ENCODE assay signal across 23 cellular contexts in the genomic region with DNA sequence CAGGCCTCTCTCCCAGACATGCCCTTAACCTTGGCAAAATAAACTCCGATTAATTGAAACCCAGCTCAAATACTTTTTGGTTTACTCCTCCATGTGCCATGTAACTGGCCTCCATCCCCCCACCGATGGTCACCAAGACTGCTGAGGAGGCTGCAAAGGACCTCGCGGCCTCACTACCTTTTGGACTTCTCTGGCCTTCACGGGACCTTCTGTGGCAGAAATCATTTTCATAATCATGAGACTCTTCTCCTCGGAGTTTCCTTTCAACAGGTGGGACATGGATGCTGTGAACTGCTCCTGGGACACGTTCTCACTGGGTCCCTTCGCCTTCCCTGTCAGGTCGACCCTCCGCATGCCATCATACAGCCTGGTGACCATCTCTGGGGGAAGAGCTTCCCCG.
"Had no signal": no experiment of that assay in that cellular context is flagged by ENCODE, and none has a peak within 500 bp of the region (broad histone marks: within the 10 kb centered on the region; RNA-seq: fewer than 3 reads in every experiment).

No MANE protein-coding gene starts in this region.

- H3K9me3 ChIP-seq: esophagus muscularis mucosa, gastroesophageal sphincter, left ventricle myocardium inferior, lower lobe of right lung, thoracic aorta had no signal

- H3K4me1 Mint-ChIP-seq: naive B cell; stimulated activated naive B cell treated with anti-CD40 and anti-IgM and Interleukin-4, amounts not matched to agents 10 μg/mL and 1 μg/mL and 100 μg/mL, for 72 hours; stimulated activated naive CD8-positive, alpha-beta T cell treated with anti-CD3 and anti-CD28 coated beads, Interleukin-15, amount 100 ng/mL, for 72 hours had no signal

- H3K27me3 ChIP-seq: dorsolateral prefrontal cortex, esophagus muscularis mucosa, gastroesophageal sphincter, spleen had no signal

- H3K4me1 ChIP-seq: esophagus muscularis mucosa, gastroesophageal sphincter, left ventricle myocardium inferior, lower lobe of right lung, spleen had no signal

- ATAC-seq: gastroesophageal sphincter; lower lobe of right lung; sciatic nerve; stimulated activated naive B cell treated with anti-CD40 and anti-IgM and Interleukin-4, amounts not matched to agents 10 μg/mL and 1 μg/mL and 100 μg/mL, for 72 hours; stimulated activated naive CD8-positive, alpha-beta T cell treated with anti-CD3 and anti-CD28 coated beads, Interleukin-15, amount 100 ng/mL, for 72 hours had no signal

- DNase-seq: cortex of kidney; effector CD8-positive, alpha-beta T cell; glutamatergic neuron; islet precursor cell; left ventricle myocardium inferior; lower lobe of right lung; mesenchymal stem cell; naive B cell; nephron progenitor cell; spleen; stimulated activated CD4-positive, alpha-beta T cell treated with anti-CD3 and anti-CD28 coated beads, Interleukin-15, amount 100 ng/mL, for 24 hours; stimulated activated CD4-positive, alpha-beta T cell treated with anti-CD3 and anti-CD28 coated beads, Interleukin-1b, Interleukin-23, amount 100 ng/mL, for 48 hours; stimulated activated CD4-positive, alpha-beta T cell treated with anti-CD3 and anti-CD28 coated beads, Interleukin-4, amount 100 ng/mL, for 24 hours; stimulated activated naive B cell treated with anti-CD40 and anti-IgM and Interleukin-4, amounts not matched to agents 10 μg/mL and 1 μg/mL and 100 μg/mL, for 72 hours; stimulated activated naive CD8-positive, alpha-beta T cell treated with anti-CD3 and anti-CD28 coated beads, Interleukin-15, amount 100 ng/mL, for 72 hours; substantia nigra; trophoblast cell had no signal

- H3K4me3 Mint-ChIP-seq: naive B cell; nephron progenitor cell; stimulated activated naive B cell treated with anti-CD40 and anti-IgM and Interleukin-4, amounts not matched to agents 10 μg/mL and 1 μg/mL and 100 μg/mL, for 72 hours; stimulated activated naive CD8-positive, alpha-beta T cell treated with anti-CD3 and anti-CD28 coated beads, Interleukin-15, amount 100 ng/mL, for 72 hours had no signal

- H3K27ac Mint-ChIP-seq: naive B cell; nephron progenitor cell; stimulated activated naive B cell treated with anti-CD40 and anti-IgM and Interleukin-4, amounts not matched to agents 10 μg/mL and 1 μg/mL and 100 μg/mL, for 72 hours had no signal

- H3K27me3 Mint-ChIP-seq: naive B cell; stimulated activated naive B cell treated with anti-CD40 and anti-IgM and Interleukin-4, amounts not matched to agents 10 μg/mL and 1 μg/mL and 100 μg/mL, for 72 hours; stimulated activated naive CD8-positive, alpha-beta T cell treated with anti-CD3 and anti-CD28 coated beads, Interleukin-15, amount 100 ng/mL, for 72 hours had no signal

- H3K4me3 ChIP-seq: dorsolateral prefrontal cortex, esophagus muscularis mucosa, gastroesophageal sphincter, left ventricle myocardium inferior, lower lobe of right lung, spleen, thoracic aorta had no signal

- H3K27ac ChIP-seq: dorsolateral prefrontal cortex, epithelial cell of prostate, esophagus muscularis mucosa, gastroesophageal sphincter, left ventricle myocardium inferior, lower lobe of right lung, spleen, thoracic aorta had no signal
